23 cellular contexts compared by ENCODE assay signal in genomic region chr1:216453777-216454176, GRCh38. TPM values are rescaled to one million over a fixed set of nuclear protein-coding genes. Genes with fewer than 3 reads are reported as not detected.
"Had no signal": no experiment of that assay in that cellular context is flagged by ENCODE, and none has a peak within 500 bp of the region (broad histone marks: within the 10 kb centered on the region; RNA-seq: fewer than 3 reads in every experiment).

No MANE protein-coding gene starts in this region.

- H3K36me3 Mint-ChIP-seq: IgD-negative memory B cell, T-cell had no signal

- H3K27me3 Mint-ChIP-seq: IgD-negative memory B cell, T-cell had no signal

- H3K4me3 Mint-ChIP-seq: IgD-negative memory B cell; T-cell; T-helper 1 cell treated with Interleukin-12 subunit alpha and Interleukin-12 subunit beta and Interleukin-4 antibody, amounts not matched to agents 30 μg/mL and 1 μg/mL, for 36 hours had no signal

- H3K4me2 ChIP-seq: KMS-11 had no signal

- H3K4me1 Mint-ChIP-seq: T-cell had no signal

- H3K4me3 ChIP-seq: K562 had no signal

- DNase-seq: Kasumi-1, MM.1S, NCI-H1092 treated with DMSO at 0.1 percent for 48 hours, NCI-H1417 treated with DMSO at 0.1 percent for 48 hours, NCI-H187, NCI-H2029, NCI-H2081 treated with DMSO at 0.1 percent for 48 hours, NCI-H2227 treated with DMSO at 0.1 percent for 48 hours, NCI-H524 treated with DMSO at 0.1 percent for 48 hours, NCI-H69, NCI-H774, SHP77, SW 1271, T-cell had no signal

- H3K27ac Mint-ChIP-seq: IgD-negative memory B cell; T-cell; T-helper 1 cell treated with Interleukin-12 subunit alpha and Interleukin-12 subunit beta and Interleukin-4 antibody, amounts not matched to agents 30 μg/mL and 1 μg/mL, for 36 hours had no signal

- ATAC-seq: HepG2, K562, Panc1, T-cell had no signal

- H3K9me3 Mint-ChIP-seq: IgD-negative memory B cell; T-helper 1 cell treated with Interleukin-12 subunit alpha and Interleukin-12 subunit beta and Interleukin-4 antibody, amounts not matched to agents 30 μg/mL and 1 μg/mL, for 36 hours had no signal

- H3K9ac ChIP-seq: KMS-11 had no signal

- H3K27ac ChIP-seq: KMS-11, RWPE1 had no signal

RNA-seq across cellular contexts. Expression of gene USH2A, which starts 30.5 kb away (rescaled TPM):
- total RNA-seq: K562; M059J; T-cell; T-helper 2 cell treated with Interferon-gamma antibody and Interleukin-4, amounts not matched to agents 100 ng/mL and 5 ng/mL, for 36 hours had no signal
- polyA plus RNA-seq: HepG2, IgD-negative memory B cell had no signal
